8 cellular contexts compared by ENCODE assay signal in the genomic region with DNA sequence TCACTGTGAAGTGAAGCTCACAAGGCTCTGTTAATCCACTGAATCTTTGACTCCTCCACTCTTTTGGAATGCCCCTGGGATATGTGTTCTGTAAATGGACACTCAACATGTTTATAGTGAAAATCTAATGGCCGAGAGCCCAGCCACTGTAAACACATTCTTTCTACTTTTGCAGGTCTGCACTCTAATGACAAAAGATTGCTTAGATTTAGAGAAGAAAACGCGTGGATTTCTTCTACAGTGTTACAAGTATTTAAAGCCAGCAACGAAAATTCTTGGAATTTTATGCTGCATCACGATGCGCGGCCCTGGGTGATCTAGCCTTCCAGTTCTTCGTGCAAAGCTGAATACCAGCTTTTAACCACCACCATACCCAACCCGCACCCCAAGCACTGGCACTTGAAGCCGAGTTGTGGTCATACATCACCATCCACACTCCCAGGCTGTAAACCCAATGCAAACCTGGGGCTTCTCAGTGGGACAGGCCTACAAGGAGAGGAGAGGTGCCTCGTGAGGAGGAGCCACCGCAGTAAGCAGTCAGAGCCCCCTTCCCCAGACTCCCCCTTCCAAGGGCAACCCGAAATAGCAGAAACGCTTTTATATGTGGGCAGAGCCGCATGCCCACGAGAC. TPM values are rescaled to one million over a fixed set of nuclear protein-coding genes. Genes with fewer than 3 reads are reported as not detected.
DNase-seq lines count a peak whose midpoint lies in the region; ATAC-seq and TF ChIP-seq lines count a peak whose summit lies in the region.

No MANE protein-coding gene starts in this region.

- no peak for TF ChIP-seq EP300 in SK-N-SH (IDR thresholded peaks at IDR 0.05; ENCODE audit: borderline replicate concordance in 1 of 2, low read depth in 1 of 2, low read length in 1 of 2)

- no peaks in the 10 kb centered on the region for H3K27me3 Mint-ChIP-seq in activated T-helper 17 cell treated with anti-CD3 and anti-CD28 coated beads, Interleukin-2, amount 50 U/mL, for 72 hours

- CTCF ChIA-PET in SK-N-SH (lab: Yijun Ruan, JAX), result interaction anchor here (0.9 to 7.1 kb wide), 4 partner anchors 14 to 516 kb away, joined by 3 to 52 read pairs (median 11); no protein-coding TSS in a partner anchor
- CTCF ChIA-PET in GM10248 (lab: Yijun Ruan, JAX), result interaction anchor here (1.4 to 3.7 kb wide), 5 partner anchors 11 to 516 kb away, joined by 3 to 21 read pairs (median 4); no protein-coding TSS in a partner anchor
- CTCF ChIA-PET in HEK293T (lab: Yijun Ruan, JAX), result interaction anchor here (0.7 to 1.1 kb wide), 3 partner anchors 281 to 814 kb away, joined by 3 to 5 read pairs (median 3); no protein-coding TSS in a partner anchor

- H3K9ac ChIP-seq in SK-N-SH, result peak overlapping the region; percentile 85

- no peak for DNase-seq in SK-N-SH
- DNase-seq in substantia nigra (lab: John Stamatoyannopoulos, UW), result peak in 3 of 49 donors; percentile 14 to 40 (median 34)
- DNase-seq in GM10248 (ENCODE audit: extremely low spot score), result no peak
- no peak for DNase-seq in HEK293T (ENCODE audit: extremely low spot score)

- peaks cover 5% of the 10 kb centered on the region for H3F3A ChIP-seq in SK-N-SH (replicated peaks; ENCODE audit: insufficient read depth)

- H3K27me3 ChIP-seq in SK-N-SH (ENCODE audit: insufficient read depth), result no peaks in the 10 kb centered on the region

- peak overlapping the region; percentile 94; the same call in 1 of the 2 replicates for H2AFZ ChIP-seq in SK-N-SH (ENCODE audit: low read depth)

- no peaks in the 10 kb centered on the region for H3K36me3 ChIP-seq in SK-N-SH (replicated peaks in 1 of 2; ENCODE audit: control insufficient read depth in 1 of 2, insufficient read depth in 2 of 2, low read length in 1 of 2)

- H3K4me3 Mint-ChIP-seq in activated T-helper 17 cell treated with anti-CD3 and anti-CD28 coated beads, Interleukin-2, amount 50 U/mL, for 72 hours, result peak overlapping the region; percentile 86

- POLR2A ChIA-PET in SK-N-SH (lab: Yijun Ruan, JAX), result interaction anchor here (0.6 to 4.8 kb wide), 3 partner anchors 242 to 452 kb away, joined by 3 to 69 read pairs (median 3); no protein-coding TSS in a partner anchor
- POLR2A ChIA-PET in GM10248 (lab: Yijun Ruan, JAX), result no interaction called here
- POLR2A ChIA-PET in HEK293T (lab: Yijun Ruan, JAX), result interaction anchor here (1.4 to 2.0 kb wide), 3 partner anchors 15 to 537 kb away, joined by 3 to 8 read pairs (median 6); a partner anchor contains a TSS

- no peaks in the 10 kb centered on the region for H3K4me1 Mint-ChIP-seq in activated T-helper 17 cell treated with anti-CD3 and anti-CD28 coated beads, Interleukin-2, amount 50 U/mL, for 72 hours

- H3K9me2 ChIP-seq in SK-N-SH, result no peaks in the 10 kb centered on the region

- H3K79me2 ChIP-seq in SK-N-SH (ENCODE audit: insufficient read depth), result peaks cover 6% of the 10 kb centered on the region

- H3K36me3 Mint-ChIP-seq in activated T-helper 17 cell treated with anti-CD3 and anti-CD28 coated beads, Interleukin-2, amount 50 U/mL, for 72 hours (ENCODE audit: low read depth), result peaks cover 12% of the 10 kb centered on the region

- WGBS in SK-N-SH (ENCODE audit: low lambda C conversion rate), result 80% methylated on average over 16 of the region's 16 CpGs

- no peak for TF ChIP-seq RAD21 in SK-N-SH (IDR thresholded peaks at IDR 0.05; ENCODE audit: low read length)

- no peaks in the 10 kb centered on the region for H3K9me3 ChIP-seq in SK-N-SH
- H3K9me3 ChIP-seq in iPS-18c (ENCODE audit: control insufficient read depth, insufficient read depth, low read length), result no peaks in the 10 kb centered on the region

- H3K4me3 ChIP-seq in SK-N-SH (ENCODE audit: low read depth in 2 of 2, low read length in 1 of 2), result peak overlapping the region; percentile 70 to 91
- H3K4me3 ChIP-seq in iPS-18c (ENCODE audit: insufficient read depth, low read depth, low read length), result peak overlapping the region; percentile 62

- H3K4me1 ChIP-seq in SK-N-SH (ENCODE audit: control insufficient read depth in 1 of 2, insufficient read depth in 2 of 2, low read depth in 1 of 2, low read length in 1 of 2), result peaks cover 0 to 6% of the 10 kb centered on the region in 2 experiments; a peak in 1 of 4 replicates

- peak overlapping the region in 1 of 2 experiments; percentile 98; a peak in 2 of 4 replicates for H3K27ac ChIP-seq in SK-N-SH (ENCODE audit: low read depth in 2 of 2, low read length in 1 of 2)
- H3K27ac ChIP-seq in substantia nigra (ENCODE audit: low read depth, low read length, poor library complexity, severe bottlenecking), result peak overlapping the region; percentile 84

- H3K4me2 ChIP-seq in SK-N-SH, result peak overlapping the region; percentile 97

- H3K27ac Mint-ChIP-seq in activated T-helper 17 cell treated with anti-CD3 and anti-CD28 coated beads, Interleukin-2, amount 50 U/mL, for 72 hours, result peak overlapping the region; percentile 28

- no peaks in the 10 kb centered on the region for H3K9me3 Mint-ChIP-seq in activated T-helper 17 cell treated with anti-CD3 and anti-CD28 coated beads, Interleukin-2, amount 50 U/mL, for 72 hours

- TF ChIP-seq CTCF in SK-N-SH (IDR thresholded peaks at IDR 0.05) (no peak), GM10248 (IDR thresholded peaks at IDR 0.05; ENCODE audit: control extremely low read depth, extremely low read depth, low read depth, missing control alignments) (no peak)

- peaks cover 3% of the 10 kb centered on the region; the same call in 1 of the 2 replicates for H4K20me1 ChIP-seq in SK-N-SH (ENCODE audit: insufficient read depth)

- ATAC-seq in SK-N-SH treated with all-trans-retinoic acid at 6 μM for 48 hours (no peak), GM21576 (IDR thresholded peaks at IDR 0.05; ENCODE audit: unreplicated experiment) (no peak)
- ATAC-seq in activated T-helper 17 cell treated with anti-CD3 and anti-CD28 coated beads, Interleukin-2, amount 50 U/mL, for 72 hours (replicated peaks), result no peak

TF ChIP-seq in SK-N-SH, 30 proteins besides CTCF, POLR2A, EP300 and RAD21 (continues in another document):
- TF ChIP-seq GATA2 (CRISPR knock-in tag; IDR thresholded peaks at IDR 0.05), result no peak
- TF ChIP-seq NFIC (IDR thresholded peaks at IDR 0.05; ENCODE audit: borderline replicate concordance), result no peak
- no peak for TF ChIP-seq EZH2phosphoT487 (IDR thresholded peaks at IDR 0.05; ENCODE audit: borderline replicate concordance, low read depth)
- TF ChIP-seq FOXJ3 (CRISPR knock-in tag; IDR thresholded peaks at IDR 0.05), result no peak

TF ChIP-seq in SK-N-SH treated with all-trans-retinoic acid at 6 μM for 48 hours, 23 proteins besides CTCF, POLR2A, EP300 and RAD21 (continues in another document):
- TF ChIP-seq SNAI2 (CRISPR knock-in tag; IDR thresholded peaks at IDR 0.05) (no peak), ISL1 (CRISPR knock-in tag; IDR thresholded peaks at IDR 0.05) (no peak), GLIS3 (CRISPR knock-in tag; IDR thresholded peaks at IDR 0.05) (no peak), TCF4 (CRISPR knock-in tag; IDR thresholded peaks at IDR 0.05; ENCODE audit: borderline replicate concordance) (no peak), RARB (CRISPR knock-in tag; IDR thresholded peaks at IDR 0.05) (no peak), ESRRG (CRISPR knock-in tag; IDR thresholded peaks at IDR 0.05) (no peak), ARNTL (CRISPR knock-in tag; IDR thresholded peaks at IDR 0.05; ENCODE audit: borderline replicate concordance, low read depth) (no peak), ZNF565 (CRISPR knock-in tag; conservative IDR thresholded peaks at IDR 0.05; ENCODE audit: low read depth) (no peak), ZNF70 (CRISPR knock-in tag; IDR thresholded peaks at IDR 0.05) (no peak), CSDC2 (CRISPR knock-in tag; IDR thresholded peaks at IDR 0.05) (no peak), PPARA (CRISPR knock-in tag; IDR thresholded peaks at IDR 0.05; ENCODE audit: borderline replicate concordance) (no peak)

TF ChIP-seq in HEK293T, 16 proteins besides CTCF, POLR2A, EP300 and RAD21:
- TF ChIP-seq TARDBP (IDR thresholded peaks at IDR 0.05) (no peak), FOXA1 (IDR thresholded peaks at IDR 0.05) (no peak), HDGF (IDR thresholded peaks at IDR 0.05; ENCODE audit: borderline replicate concordance) (no peak), FOXM1 (IDR thresholded peaks at IDR 0.05; ENCODE audit: borderline replicate concordance) (no peak), L3MBTL2 (conservative IDR thresholded peaks at IDR 0.05) (no peak), NFRKB (IDR thresholded peaks at IDR 0.05) (no peak), ARNT (IDR thresholded peaks at IDR 0.05) (no peak), SUZ12 (IDR thresholded peaks at IDR 0.05) (no peak), ZNF384 (IDR thresholded peaks at IDR 0.05) (no peak)
- TF ChIP-seq, protein P1, sequence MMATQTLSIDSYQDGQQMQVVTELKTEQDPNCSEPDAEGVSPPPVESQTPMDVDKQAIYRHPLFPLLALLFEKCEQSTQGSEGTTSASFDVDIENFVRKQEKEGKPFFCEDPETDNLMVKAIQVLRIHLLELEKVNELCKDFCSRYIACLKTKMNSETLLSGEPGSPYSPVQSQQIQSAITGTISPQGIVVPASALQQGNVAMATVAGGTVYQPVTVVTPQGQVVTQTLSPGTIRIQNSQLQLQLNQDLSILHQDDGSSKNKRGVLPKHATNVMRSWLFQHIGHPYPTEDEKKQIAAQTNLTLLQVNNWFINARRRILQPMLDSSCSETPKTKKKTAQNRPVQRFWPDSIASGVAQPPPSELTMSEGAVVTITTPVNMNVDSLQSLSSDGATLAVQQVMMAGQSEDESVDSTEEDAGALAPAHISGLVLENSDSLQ (IDR thresholded peaks at IDR 0.05), result no peak

RNA-seq across cellular contexts. Expression of a gene that starts 3.7 kb away (rescaled TPM):
- 8.1 and 8.5 TPM in 2 replicates for polyA plus RNA-seq in SK-N-SH (2012; rRNA removed)
- 7.5 and 8.1 TPM in 2 replicates for polyA plus RNA-seq in SK-N-SH (2012; cell fraction: cytosol; rRNA removed)
- 5.9 and 8.0 TPM in 2 replicates for polyA plus RNA-seq in SK-N-SH (2012; cell fraction: nucleus; rRNA removed)
- 10 to 100 TPM; 10.4 to 21.3 TPM for total RNA-seq in activated T-helper 17 cell treated with anti-CD3 and anti-CD28 coated beads, Interleukin-2, amount 50 U/mL, for 72 hours
